19 cellular contexts compared by ENCODE assay signal in genomic region chr16:87335306-87335967, GRCh38. TPM values are rescaled to one million over a fixed set of nuclear protein-coding genes. Genes with fewer than 3 reads are reported as not detected.
"Had no signal": no experiment of that assay in that cellular context is flagged by ENCODE, and none has a peak within 500 bp of the region (broad histone marks: within the 10 kb centered on the region; RNA-seq: fewer than 3 reads in every experiment).

No MANE protein-coding gene starts in this region.

- H3K4me3 Mint-ChIP-seq: activated T-helper 17 cell treated with anti-CD3 and anti-CD28 coated beads, Interleukin-2, amount 50 U/mL, for 72 hours; neural crest cell had no signal

- ATAC-seq: activated T-helper 17 cell treated with anti-CD3 and anti-CD28 coated beads, Interleukin-2, amount 50 U/mL, for 72 hours; esophagus mucosa; gastrocnemius medialis; left lung had no signal

- H3K9me3 ChIP-seq: ascending aorta, gastrocnemius medialis, left lung, prostate gland, right atrium auricular region, stomach, thoracic aorta, upper lobe of left lung had no signal

- H3K4me3 ChIP-seq: ascending aorta, gastrocnemius medialis, left lung, prostate gland, right atrium auricular region, stomach, thoracic aorta, upper lobe of left lung had no signal

- H3K27me3 ChIP-seq: ascending aorta, gastrocnemius medialis, left lung, right atrium auricular region, stomach, upper lobe of left lung had no signal

- H3K4me1 Mint-ChIP-seq: neural crest cell had no signal

- H3K4me1 ChIP-seq: ascending aorta, left lung, prostate gland, right atrium auricular region, upper lobe of left lung had no signal

- H3K27ac ChIP-seq: ascending aorta, gastrocnemius medialis, left lung, prostate gland, right atrium auricular region, stomach, thoracic aorta, upper lobe of left lung had no signal

- H3K27ac Mint-ChIP-seq: activated T-helper 17 cell treated with anti-CD3 and anti-CD28 coated beads, Interleukin-2, amount 50 U/mL, for 72 hours had no signal

- H3K27me3 Mint-ChIP-seq: activated T-helper 17 cell treated with anti-CD3 and anti-CD28 coated beads, Interleukin-2, amount 50 U/mL, for 72 hours had no signal

- H3K9me3 Mint-ChIP-seq: activated T-helper 17 cell treated with anti-CD3 and anti-CD28 coated beads, Interleukin-2, amount 50 U/mL, for 72 hours; neural crest cell had no signal

- DNase-seq: activated CD4-positive, alpha-beta T cell treated with anti-CD3 and anti-CD28 coated beads, Interleukin-2, amount 50 U/mL, for 1 hour; activated naive CD4-positive, alpha-beta T cell treated with Interleukin-2 at 50 U/mL for 16 hours; activated T-cell treated with anti-CD3 and anti-CD28 coated beads for 4 hours; cerebellar nuclear complex; effector CD4-positive, alpha-beta T cell; gastrocnemius medialis; mammary epithelial cell; stimulated activated CD4-positive, alpha-beta T cell treated with anti-CD3 and anti-CD28 coated beads, Interleukin-2, amount 100 ng/mL, for 24 hours; stomach had no signal

- FAIRE-seq: keratinocyte had no signal

RNA-seq across cellular contexts. Expression of gene C16orf95, which starts 18.2 kb away (rescaled TPM):
- total RNA-seq: ascending aorta had no signal
